ENCODE assay signal across 1 cellular context in the genomic region with DNA sequence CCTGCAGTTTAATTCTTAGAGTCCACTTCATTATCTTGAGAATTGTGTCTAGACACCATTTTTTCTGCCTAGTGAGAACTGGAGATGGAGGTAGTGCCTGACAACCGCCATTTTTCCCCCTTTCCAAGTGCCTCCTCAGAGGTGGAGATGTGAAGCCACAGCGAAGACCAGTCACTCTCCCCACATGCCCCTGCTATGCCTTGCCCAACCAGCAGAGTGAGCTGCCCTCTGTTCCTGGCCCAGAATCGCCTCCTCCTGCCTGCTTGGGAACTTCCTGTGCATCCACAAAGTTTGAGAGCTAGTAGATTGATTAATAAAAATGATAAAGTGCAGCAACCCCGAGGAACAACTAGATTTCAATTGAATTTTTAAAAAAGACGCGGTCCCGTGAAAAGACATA.
TF ChIP-seq lines count a peak whose summit lies in the region.

No MANE protein-coding gene starts in this region.

TF ChIP-seq in HepG2, 621 proteins besides CTCF, POLR2A, EP300 and RAD21 (continued from another document):
- TF ChIP-seq, protein P1, sequence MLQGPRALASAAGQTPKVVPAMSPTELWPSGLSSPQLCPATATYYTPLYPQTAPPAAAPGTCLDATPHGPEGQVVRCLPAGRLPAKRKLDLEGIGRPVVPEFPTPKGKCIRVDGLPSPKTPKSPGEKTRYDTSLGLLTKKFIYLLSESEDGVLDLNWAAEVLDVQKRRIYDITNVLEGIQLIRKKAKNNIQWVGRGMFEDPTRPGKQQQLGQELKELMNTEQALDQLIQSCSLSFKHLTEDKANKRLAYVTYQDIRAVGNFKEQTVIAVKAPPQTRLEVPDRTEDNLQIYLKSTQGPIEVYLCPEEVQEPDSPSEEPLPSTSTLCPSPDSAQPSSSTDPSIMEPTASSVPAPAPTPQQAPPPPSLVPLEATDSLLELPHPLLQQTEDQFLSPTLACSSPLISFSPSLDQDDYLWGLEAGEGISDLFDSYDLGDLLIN (CRISPR knock-in tag; IDR thresholded peaks at IDR 0.05; ENCODE audit: borderline replicate concordance), result no peak
- TF ChIP-seq ZNF782 (CRISPR knock-in tag; IDR thresholded peaks at IDR 0.05; ENCODE audit: borderline replicate concordance) (no peak), HES4 (CRISPR knock-in tag; IDR thresholded peaks at IDR 0.05; ENCODE audit: borderline replicate concordance) (no peak), ZNF678 (CRISPR knock-in tag; IDR thresholded peaks at IDR 0.05) (no peak), ETV6 (CRISPR knock-in tag; conservative IDR thresholded peaks at IDR 0.05) (no peak), PCBP1 (IDR thresholded peaks at IDR 0.05; ENCODE audit: borderline replicate concordance, low read depth, low read length) (no peak), SMC3 (IDR thresholded peaks at IDR 0.05; ENCODE audit: low read length) (peak; percentile 41; the same call in 1 of the 2 replicates), STAG1 (CRISPR knock-in tag; IDR thresholded peaks at IDR 0.05) (peak; percentile 66), ZNF10 (CRISPR knock-in tag; IDR thresholded peaks at IDR 0.05; ENCODE audit: borderline replicate concordance, low read depth) (no peak)
- TF ChIP-seq, protein P2, sequence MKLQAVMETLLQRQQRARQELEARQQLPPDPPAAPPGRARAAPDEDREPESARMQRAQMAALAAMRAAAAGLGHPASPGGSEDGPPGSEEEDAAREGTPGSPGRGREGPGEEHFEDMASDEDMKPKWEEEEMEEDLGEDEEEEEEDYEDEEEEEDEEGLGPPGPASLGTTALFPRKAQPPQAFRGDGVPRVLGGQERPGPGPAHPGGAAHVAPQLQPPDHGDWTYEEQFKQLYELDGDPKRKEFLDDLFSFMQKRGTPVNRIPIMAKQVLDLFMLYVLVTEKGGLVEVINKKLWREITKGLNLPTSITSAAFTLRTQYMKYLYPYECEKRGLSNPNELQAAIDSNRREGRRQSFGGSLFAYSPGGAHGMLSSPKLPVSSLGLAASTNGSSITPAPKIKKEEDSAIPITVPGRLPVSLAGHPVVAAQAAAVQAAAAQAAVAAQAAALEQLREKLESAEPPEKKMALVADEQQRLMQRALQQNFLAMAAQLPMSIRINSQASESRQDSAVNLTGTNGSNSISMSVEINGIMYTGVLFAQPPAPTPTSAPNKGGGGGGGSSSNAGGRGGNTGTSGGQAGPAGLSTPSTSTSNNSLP (IDR thresholded peaks at IDR 0.05; ENCODE audit: low read depth, low read length), result no peak
- TF ChIP-seq, protein P3, sequence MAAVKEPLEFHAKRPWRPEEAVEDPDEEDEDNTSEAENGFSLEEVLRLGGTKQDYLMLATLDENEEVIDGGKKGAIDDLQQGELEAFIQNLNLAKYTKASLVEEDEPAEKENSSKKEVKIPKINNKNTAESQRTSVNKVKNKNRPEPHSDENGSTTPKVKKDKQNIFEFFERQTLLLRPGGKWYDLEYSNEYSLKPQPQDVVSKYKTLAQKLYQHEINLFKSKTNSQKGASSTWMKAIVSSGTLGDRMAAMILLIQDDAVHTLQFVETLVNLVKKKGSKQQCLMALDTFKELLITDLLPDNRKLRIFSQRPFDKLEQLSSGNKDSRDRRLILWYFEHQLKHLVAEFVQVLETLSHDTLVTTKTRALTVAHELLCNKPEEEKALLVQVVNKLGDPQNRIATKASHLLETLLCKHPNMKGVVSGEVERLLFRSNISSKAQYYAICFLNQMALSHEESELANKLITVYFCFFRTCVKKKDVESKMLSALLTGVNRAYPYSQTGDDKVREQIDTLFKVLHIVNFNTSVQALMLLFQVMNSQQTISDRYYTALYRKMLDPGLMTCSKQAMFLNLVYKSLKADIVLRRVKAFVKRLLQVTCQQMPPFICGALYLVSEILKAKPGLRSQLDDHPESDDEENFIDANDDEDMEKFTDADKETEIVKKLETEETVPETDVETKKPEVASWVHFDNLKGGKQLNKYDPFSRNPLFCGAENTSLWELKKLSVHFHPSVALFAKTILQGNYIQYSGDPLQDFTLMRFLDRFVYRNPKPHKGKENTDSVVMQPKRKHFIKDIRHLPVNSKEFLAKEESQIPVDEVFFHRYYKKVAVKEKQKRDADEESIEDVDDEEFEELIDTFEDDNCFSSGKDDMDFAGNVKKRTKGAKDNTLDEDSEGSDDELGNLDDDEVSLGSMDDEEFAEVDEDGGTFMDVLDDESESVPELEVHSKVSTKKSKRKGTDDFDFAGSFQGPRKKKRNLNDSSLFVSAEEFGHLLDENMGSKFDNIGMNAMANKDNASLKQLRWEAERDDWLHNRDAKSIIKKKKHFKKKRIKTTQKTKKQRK (IDR thresholded peaks at IDR 0.05; ENCODE audit: low read length), result no peak
- TF ChIP-seq, protein P4, sequence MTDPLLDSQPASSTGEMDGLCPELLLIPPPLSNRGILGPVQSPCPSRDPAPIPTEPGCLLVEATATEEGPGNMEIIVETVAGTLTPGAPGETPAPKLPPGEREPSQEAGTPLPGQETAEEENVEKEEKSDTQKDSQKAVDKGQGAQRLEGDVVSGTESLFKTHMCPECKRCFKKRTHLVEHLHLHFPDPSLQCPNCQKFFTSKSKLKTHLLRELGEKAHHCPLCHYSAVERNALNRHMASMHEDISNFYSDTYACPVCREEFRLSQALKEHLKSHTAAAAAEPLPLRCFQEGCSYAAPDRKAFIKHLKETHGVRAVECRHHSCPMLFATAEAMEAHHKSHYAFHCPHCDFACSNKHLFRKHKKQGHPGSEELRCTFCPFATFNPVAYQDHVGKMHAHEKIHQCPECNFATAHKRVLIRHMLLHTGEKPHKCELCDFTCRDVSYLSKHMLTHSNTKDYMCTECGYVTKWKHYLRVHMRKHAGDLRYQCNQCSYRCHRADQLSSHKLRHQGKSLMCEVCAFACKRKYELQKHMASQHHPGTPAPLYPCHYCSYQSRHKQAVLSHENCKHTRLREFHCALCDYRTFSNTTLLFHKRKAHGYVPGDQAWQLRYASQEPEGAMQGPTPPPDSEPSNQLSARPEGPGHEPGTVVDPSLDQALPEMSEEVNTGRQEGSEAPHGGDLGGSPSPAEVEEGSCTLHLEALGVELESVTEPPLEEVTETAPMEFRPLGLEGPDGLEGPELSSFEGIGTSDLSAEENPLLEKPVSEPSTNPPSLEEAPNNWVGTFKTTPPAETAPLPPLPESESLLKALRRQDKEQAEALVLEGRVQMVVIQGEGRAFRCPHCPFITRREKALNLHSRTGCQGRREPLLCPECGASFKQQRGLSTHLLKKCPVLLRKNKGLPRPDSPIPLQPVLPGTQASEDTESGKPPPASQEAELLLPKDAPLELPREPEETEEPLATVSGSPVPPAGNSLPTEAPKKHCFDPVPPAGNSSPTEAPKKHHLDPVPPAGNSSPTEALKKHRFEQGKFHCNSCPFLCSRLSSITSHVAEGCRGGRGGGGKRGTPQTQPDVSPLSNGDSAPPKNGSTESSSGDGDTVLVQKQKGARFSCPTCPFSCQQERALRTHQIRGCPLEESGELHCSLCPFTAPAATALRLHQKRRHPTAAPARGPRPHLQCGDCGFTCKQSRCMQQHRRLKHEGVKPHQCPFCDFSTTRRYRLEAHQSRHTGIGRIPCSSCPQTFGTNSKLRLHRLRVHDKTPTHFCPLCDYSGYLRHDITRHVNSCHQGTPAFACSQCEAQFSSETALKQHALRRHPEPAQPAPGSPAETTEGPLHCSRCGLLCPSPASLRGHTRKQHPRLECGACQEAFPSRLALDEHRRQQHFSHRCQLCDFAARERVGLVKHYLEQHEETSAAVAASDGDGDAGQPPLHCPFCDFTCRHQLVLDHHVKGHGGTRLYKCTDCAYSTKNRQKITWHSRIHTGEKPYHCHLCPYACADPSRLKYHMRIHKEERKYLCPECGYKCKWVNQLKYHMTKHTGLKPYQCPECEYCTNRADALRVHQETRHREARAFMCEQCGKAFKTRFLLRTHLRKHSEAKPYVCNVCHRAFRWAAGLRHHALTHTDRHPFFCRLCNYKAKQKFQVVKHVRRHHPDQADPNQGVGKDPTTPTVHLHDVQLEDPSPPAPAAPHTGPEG (CRISPR knock-in tag; IDR thresholded peaks at IDR 0.05), result no peak
- TF ChIP-seq, protein P5, sequence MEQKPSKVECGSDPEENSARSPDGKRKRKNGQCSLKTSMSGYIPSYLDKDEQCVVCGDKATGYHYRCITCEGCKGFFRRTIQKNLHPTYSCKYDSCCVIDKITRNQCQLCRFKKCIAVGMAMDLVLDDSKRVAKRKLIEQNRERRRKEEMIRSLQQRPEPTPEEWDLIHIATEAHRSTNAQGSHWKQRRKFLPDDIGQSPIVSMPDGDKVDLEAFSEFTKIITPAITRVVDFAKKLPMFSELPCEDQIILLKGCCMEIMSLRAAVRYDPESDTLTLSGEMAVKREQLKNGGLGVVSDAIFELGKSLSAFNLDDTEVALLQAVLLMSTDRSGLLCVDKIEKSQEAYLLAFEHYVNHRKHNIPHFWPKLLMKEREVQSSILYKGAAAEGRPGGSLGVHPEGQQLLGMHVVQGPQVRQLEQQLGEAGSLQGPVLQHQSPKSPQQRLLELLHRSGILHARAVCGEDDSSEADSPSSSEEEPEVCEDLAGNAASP (CRISPR knock-in tag; IDR thresholded peaks at IDR 0.05; ENCODE audit: borderline replicate concordance), result peak; percentile 41; the same call in 1 of the 2 replicates
- TF ChIP-seq, protein P6, sequence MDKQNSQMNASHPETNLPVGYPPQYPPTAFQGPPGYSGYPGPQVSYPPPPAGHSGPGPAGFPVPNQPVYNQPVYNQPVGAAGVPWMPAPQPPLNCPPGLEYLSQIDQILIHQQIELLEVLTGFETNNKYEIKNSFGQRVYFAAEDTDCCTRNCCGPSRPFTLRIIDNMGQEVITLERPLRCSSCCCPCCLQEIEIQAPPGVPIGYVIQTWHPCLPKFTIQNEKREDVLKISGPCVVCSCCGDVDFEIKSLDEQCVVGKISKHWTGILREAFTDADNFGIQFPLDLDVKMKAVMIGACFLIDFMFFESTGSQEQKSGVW (CRISPR knock-in tag; IDR thresholded peaks at IDR 0.05; ENCODE audit: borderline replicate concordance), result no peak
TF ChIP-seq in HepG2: peak in this region for 3.
